8 cellular contexts compared by ENCODE assay signal in genomic region chr4:112230879-112231778, GRCh38. TPM values are rescaled to one million over a fixed set of nuclear protein-coding genes. Genes with fewer than 3 reads are reported as not detected.
DNase-seq lines count a peak whose midpoint lies in the region; ATAC-seq, FAIRE-seq and TF ChIP-seq lines count a peak whose summit lies in the region.

No MANE protein-coding gene starts in this region.

- H3K4me1 Mint-ChIP-seq in T-helper 1 cell treated with Interleukin-12 subunit alpha and Interleukin-12 subunit beta and Interleukin-4 antibody, amounts not matched to agents 30 μg/mL and 1 μg/mL, for 36 hours (ENCODE audit: low read depth), result peaks cover 30% of the 10 kb centered on the region

- ATAC-seq in HG02885 (IDR thresholded peaks at IDR 0.05; ENCODE audit: poor library complexity, unreplicated experiment), result peak; percentile 85
- ATAC-seq in upper lobe of right lung, result peak; percentile 98

- H3K9me3 ChIP-seq in left ventricle myocardium inferior (replicated peaks) (no peaks in the 10 kb centered on the region), upper lobe of right lung (no peaks in the 10 kb centered on the region)

- H3K36me3 ChIP-seq in left ventricle myocardium inferior (no peaks in the 10 kb centered on the region), upper lobe of right lung (no peaks in the 10 kb centered on the region)

- peak; percentile 95 for FAIRE-seq in GM12892 (lab: Jason Lieb, UNC)

- H3K27me3 ChIP-seq in left ventricle myocardium inferior (ENCODE audit: low read depth) (no peaks in the 10 kb centered on the region), upper lobe of right lung (no peaks in the 10 kb centered on the region)

- H3K4me1 ChIP-seq in left ventricle myocardium inferior, result peaks cover 37% of the 10 kb centered on the region
- H3K4me1 ChIP-seq in upper lobe of right lung, result peaks cover 17% of the 10 kb centered on the region

- intact Hi-C loops in left ventricle myocardium inferior (cut with micrococcal nuclease), result no loop called here
- intact Hi-C loops in posterior vena cava (cut with DNase I), result loop anchor here (5.0 to 10.0 kb wide), 2 partner anchors 84 to 136 kb away; partner anchors contain the start of gene FAM241A (in 1 of the 2)
- intact Hi-C loops in upper lobe of right lung (cut with DNase I), result loop anchor here (10.0 kb wide), 1 partner anchor 126 kb away; no protein-coding TSS in a partner anchor

- no peaks in the 10 kb centered on the region for H3K27me3 Mint-ChIP-seq in T-helper 1 cell treated with Interleukin-12 subunit alpha and Interleukin-12 subunit beta and Interleukin-4 antibody, amounts not matched to agents 30 μg/mL and 1 μg/mL, for 36 hours (ENCODE audit: low read depth)

- no peak; the same call in none of the 2 replicates for TF ChIP-seq POLR2A in GM12892 (IDR thresholded peaks at IDR 0.05; ENCODE audit: low read depth, low read length)

- no peaks in the 10 kb centered on the region for H3K9me3 Mint-ChIP-seq in T-helper 1 cell treated with Interleukin-12 subunit alpha and Interleukin-12 subunit beta and Interleukin-4 antibody, amounts not matched to agents 30 μg/mL and 1 μg/mL, for 36 hours

- TF ChIP-seq CTCF in left ventricle myocardium inferior (IDR thresholded peaks at IDR 0.05; ENCODE audit: borderline replicate concordance) (no peak), upper lobe of right lung (IDR thresholded peaks at IDR 0.05) (no peak)

- DNase-seq in GM12892 (ENCODE audit: insufficient read length) (peak; percentile 80), NCI-H1694 (lab: John Stamatoyannopoulos, UW) (peak; percentile 79), left ventricle myocardium inferior (peak; percentile 98), posterior vena cava (ENCODE audit: low spot score) (peak; percentile 99), upper lobe of right lung (peak; percentile 100)

- peak overlapping the region; percentile 86 for H3K4me3 Mint-ChIP-seq in T-helper 1 cell treated with Interleukin-12 subunit alpha and Interleukin-12 subunit beta and Interleukin-4 antibody, amounts not matched to agents 30 μg/mL and 1 μg/mL, for 36 hours

- H3K36me3 Mint-ChIP-seq in T-helper 1 cell treated with Interleukin-12 subunit alpha and Interleukin-12 subunit beta and Interleukin-4 antibody, amounts not matched to agents 30 μg/mL and 1 μg/mL, for 36 hours (ENCODE audit: low read depth), result no peaks in the 10 kb centered on the region

- peak overlapping the region; percentile 95 for H3K4me3 ChIP-seq in left ventricle myocardium inferior
- H3K4me3 ChIP-seq in upper lobe of right lung, result peak overlapping the region; percentile 89

- peak overlapping the region; percentile 95 for H3K27ac Mint-ChIP-seq in T-helper 1 cell treated with Interleukin-12 subunit alpha and Interleukin-12 subunit beta and Interleukin-4 antibody, amounts not matched to agents 30 μg/mL and 1 μg/mL, for 36 hours

- H3K27ac ChIP-seq in angular gyrus (ENCODE audit: low read depth, low read length) (peak overlapping the region; percentile 94), left ventricle myocardium inferior (replicated peaks) (peak overlapping the region; percentile 97), upper lobe of right lung (peak overlapping the region; percentile 95)

RNA-seq across cellular contexts. Expression of gene AP1AR, which starts 0.5 kb away (rescaled TPM):
- polyA plus RNA-seq in GM12892 (2012; ENCODE audit: missing spikeins), result 15.9 TPM
- total RNA-seq in left ventricle myocardium inferior (9.6 TPM), posterior vena cava (10 to 100 TPM; 13.5 to 21.2 TPM), upper lobe of right lung (16.6 TPM)

RNA-seq across cellular contexts. Expression of gene TIFA, which starts 54.6 kb away (rescaled TPM):
- polyA plus RNA-seq in GM12892 (2012; ENCODE audit: missing spikeins), result 93.0 TPM
- 16.1 TPM for total RNA-seq in left ventricle myocardium inferior
- total RNA-seq in posterior vena cava, result 1 to 10 TPM; 4.4 to 6.1 TPM
- total RNA-seq in upper lobe of right lung, result 10.6 TPM

Comparison
In these comparisons a context has a peak if more than half of its experiments do, and no peak if none do; other contexts are left out.
1. Peak in every context shown above with its lines: DNase-seq, ATAC-seq, H3K4me3 ChIP-seq and H3K27ac ChIP-seq.